ENCODE assay signal across 16 cellular contexts in genomic region chr4:155959417-155959816, GRCh38. TPM values are rescaled to one million over a fixed set of nuclear protein-coding genes. Genes with fewer than 3 reads are reported as not detected.
DNase-seq lines count a peak whose midpoint lies in the region; ATAC-seq, FAIRE-seq and TF ChIP-seq lines count a peak whose summit lies in the region.
"Had no signal": no experiment of that assay in that cellular context is flagged by ENCODE, and none has a peak within 500 bp of the region (broad histone marks: within the 10 kb centered on the region; RNA-seq: fewer than 3 reads in every experiment).

No MANE protein-coding gene starts in this region.

- H2BK12ac ChIP-seq in neuronal stem cell (ENCODE audit: low read length) = no peak overlapping the region

- H3K36me3 ChIP-seq in GM12878 (ENCODE audit: control insufficient read depth in 2 of 2, insufficient read depth in 2 of 2, low read length in 1 of 2) = no peaks in the 10 kb centered on the region
- H3K36me3 ChIP-seq in neuronal stem cell (replicated peaks in 1 of 2; ENCODE audit: control insufficient read depth in 2 of 2, insufficient read depth in 2 of 2, low read length in 2 of 2) = no peaks in the 10 kb centered on the region
- H3K36me3 ChIP-seq in smooth muscle cell (ENCODE audit: low read depth) = no peaks in the 10 kb centered on the region
- H3K36me3 ChIP-seq: BLaER1 treated with 17β-estradiol and CSF1 and Interleukin-3, amounts not matched to agents 10 nM and 100 nM had no signal

- H3K4me3 ChIP-seq in GM12878 = no peak overlapping the region
- H3K4me3 ChIP-seq in neuronal stem cell (ENCODE audit: low read length in 2 of 2) = no peak overlapping the region
- no peak overlapping the region for H3K4me3 ChIP-seq in smooth muscle cell
- H3K4me3 ChIP-seq: BLaER1 treated with 17β-estradiol and CSF1 and Interleukin-3, amounts not matched to agents 10 nM and 100 nM had no signal

- no peak overlapping the region for H2AK5ac ChIP-seq in neuronal stem cell (ENCODE audit: low read depth, low read length)

- TF ChIP-seq EP300 in GM12878 (IDR thresholded peaks at IDR 0.05; ENCODE audit: borderline replicate concordance in 1 of 2, control insufficient read depth in 1 of 2, low read depth in 2 of 2, low read length in 2 of 2) = no peak

- peak; percentile 40 for ATAC-seq in GM12878
- ATAC-seq in GM19452 (IDR thresholded peaks at IDR 0.05; ENCODE audit: unreplicated experiment) = no peak
- ATAC-seq: HepG2 had no signal

- H3K27ac ChIP-seq in GM12878 (ENCODE audit: control insufficient read depth, insufficient read depth) (no peak overlapping the region), neuronal stem cell (replicated peaks; ENCODE audit: low read length) (no peak overlapping the region), smooth muscle cell (ENCODE audit: low read depth) (no peak overlapping the region), substantia nigra (ENCODE audit: low read depth, low read length, poor library complexity, severe bottlenecking) (peak overlapping the region; percentile 22)
- H3K27ac ChIP-seq: BLaER1 treated with 17β-estradiol and CSF1 and Interleukin-3, amounts not matched to agents 10 nM and 100 nM had no signal

- no peak overlapping the region for H3K9ac ChIP-seq in GM12878 (ENCODE audit: control insufficient read depth, insufficient read depth, low read length)
- H3K9ac ChIP-seq in neuronal stem cell (ENCODE audit: low read depth, low read length, poor library complexity) = no peak overlapping the region
- H3K9ac ChIP-seq in smooth muscle cell (ENCODE audit: low read depth) = no peak overlapping the region
- H3K9ac ChIP-seq: BLaER1 treated with 17β-estradiol and CSF1 and Interleukin-3, amounts not matched to agents 10 nM and 100 nM had no signal

- no peak for TF ChIP-seq POLR2A in GM12878 (IDR thresholded peaks at IDR 0.05; ENCODE audit: low read depth, low read length)

- no peaks in the 10 kb centered on the region for H3K79me1 ChIP-seq in neuronal stem cell (ENCODE audit: low read depth, low read length)

- H2AFZ ChIP-seq in GM12878 (ENCODE audit: control insufficient read depth, low read depth, low read length) = no peak overlapping the region
- H2AFZ ChIP-seq in neuronal stem cell (ENCODE audit: low read length) = no peak overlapping the region
- peak overlapping the region; percentile 64 for H2AFZ ChIP-seq in smooth muscle cell (ENCODE audit: low read depth)

- H3K4ac ChIP-seq in neuronal stem cell (ENCODE audit: low read length) = no peak overlapping the region

- intact Hi-C loops in GM12878 (cut with micrococcal nuclease; ENCODE audit: unreplicated experiment) = loop anchor here (10.0 kb wide), 3 partner anchors 585 to 1245 kb away; partner anchors contain the start of gene MAP9

- H3K4me2 ChIP-seq in GM12878 (ENCODE audit: control insufficient read depth, insufficient read depth) (no peak overlapping the region), neuronal stem cell (ENCODE audit: insufficient read depth, low read length, poor library complexity, severe bottlenecking) (no peak overlapping the region), smooth muscle cell (no peak overlapping the region)

- TF ChIP-seq CTCF in GM12878 (IDR thresholded peaks at IDR 0.05 in 2 of 3, conservative IDR thresholded peaks at IDR 0.05 in 1 of 3; ENCODE audit: control insufficient read depth in 2 of 3, extremely low read depth in 1 of 3, insufficient read depth in 1 of 3, low read depth in 3 of 3, low read length in 3 of 3) = no peak
- no peak for TF ChIP-seq CTCF in smooth muscle cell (IDR thresholded peaks at IDR 0.05; ENCODE audit: borderline replicate concordance, insufficient read depth, poor library complexity, severe bottlenecking)

- in situ Hi-C loops in GM12878 (cut with MboI) = no loop called here

- H4K91ac ChIP-seq in neuronal stem cell (ENCODE audit: low read depth, low read length, poor library complexity) = no peak overlapping the region

- no peak overlapping the region for H3K23ac ChIP-seq in neuronal stem cell (ENCODE audit: low read depth, low read length, poor library complexity)

- H2BK15ac ChIP-seq in neuronal stem cell (ENCODE audit: low read length) = no peak overlapping the region

- WGBS in GM12878 (ENCODE audit: insufficient coverage, insufficient replicate concordance, low lambda C conversion rate, missing lambda C conversion rate) = 0% methylated on average over 4 of the region's 4 CpGs
- no CpG with 5 or more reads among the region's 4 CpGs for WGBS in neuronal stem cell (ENCODE audit: extremely low coverage in 2 of 2, insufficient read length in 2 of 2, insufficient replicate concordance in 1 of 2), 2 donors
- WGBS in smooth muscle cell (ENCODE audit: low lambda C conversion rate) = 70% methylated on average over 4 of the region's 4 CpGs

- H3K27me3 ChIP-seq in GM12878 (replicated peaks in 1 of 2; ENCODE audit: control insufficient read depth in 2 of 2, insufficient read depth in 2 of 2, low read length in 1 of 2) (no peaks in the 10 kb centered on the region), neuronal stem cell (ENCODE audit: control insufficient read depth in 3 of 3, insufficient read depth in 3 of 3, low read depth in 1 of 3, low read length in 3 of 3) (no peaks in the 10 kb centered on the region), smooth muscle cell (ENCODE audit: low read depth) (no peaks in the 10 kb centered on the region)
- H3K27me3 ChIP-seq: BLaER1 treated with 17β-estradiol and CSF1 and Interleukin-3, amounts not matched to agents 10 nM and 100 nM had no signal

- DNase-seq in GM12878 (ENCODE audit: low read depth, low spot score) (no peak), neuronal stem cell (ENCODE audit: low spot score) (no peak), smooth muscle cell (lab: John Stamatoyannopoulos, UW; ENCODE audit: unreplicated experiment) (no peak), substantia nigra (lab: John Stamatoyannopoulos, UW) (peak in 1 of 49 donors; percentile 9), NCI-H82 (lab: John Stamatoyannopoulos, UW) (no peak), AG08395 (ENCODE audit: low spot score) (no peak), NCI-H1436 treated with DMSO at 0.1 percent for 48 hours (lab: John Stamatoyannopoulos, UW) (no peak)
- DNase-seq: 8988T; CD4-positive, CD25-positive, alpha-beta regulatory T cell; HCEC 1CT; HFFc6 had no signal

- no peak overlapping the region for H2BK5ac ChIP-seq in neuronal stem cell (ENCODE audit: low read length)

- H3K14ac ChIP-seq in neuronal stem cell (ENCODE audit: low read length) = no peak overlapping the region

- FAIRE-seq in GM12878 (lab: Jason Lieb, UNC) = no peak
- FAIRE-seq: GM12891, HepG2, HTR-8/SVneo had no signal

- no peaks in the 10 kb centered on the region for H4K20me1 ChIP-seq in GM12878 (ENCODE audit: control insufficient read depth, insufficient read depth)
- no peaks in the 10 kb centered on the region for H4K20me1 ChIP-seq in smooth muscle cell (ENCODE audit: low read depth)
- H4K20me1 ChIP-seq: BLaER1 treated with 17β-estradiol and CSF1 and Interleukin-3, amounts not matched to agents 10 nM and 100 nM had no signal

- BruUV-seq in GM12878 (replicated peaks; lab: Mats Ljungman, UMichigan) = no TSS peak

- CTCF ChIA-PET in GM12878 (lab: Yijun Ruan, JAX) = interaction anchor here (1.1 to 2.8 kb wide), 3 partner anchors 13 to 215 kb away, joined by 3 to 8 read pairs (median 3); no protein-coding TSS in a partner anchor

- TF ChIP-seq RAD21 in GM12878 (IDR thresholded peaks at IDR 0.05; ENCODE audit: insufficient read depth, low read depth, low read length) = no peak

- H3K79me2 ChIP-seq in GM12878 (ENCODE audit: control insufficient read depth, insufficient read depth, low read length) (no peaks in the 10 kb centered on the region), smooth muscle cell (ENCODE audit: low read depth) (no peaks in the 10 kb centered on the region)

- H3K18ac ChIP-seq in neuronal stem cell (ENCODE audit: low read length) = peak overlapping the region; percentile 15

- H3F3A ChIP-seq in smooth muscle cell (ENCODE audit: low read depth) = peaks cover 4% of the 10 kb centered on the region

- H3K4me1 ChIP-seq in GM12878 (ENCODE audit: control insufficient read depth, insufficient read depth, low read length) = no peaks in the 10 kb centered on the region
- H3K4me1 ChIP-seq in neuronal stem cell (ENCODE audit: control insufficient read depth in 2 of 2, insufficient read depth in 1 of 2, low read depth in 1 of 2, low read length in 2 of 2) = no peaks in the 10 kb centered on the region
- H3K4me1 ChIP-seq in smooth muscle cell (ENCODE audit: low read depth) = no peaks in the 10 kb centered on the region

- RAD21 ChIA-PET in GM12878 (lab: Charles Lee; ENCODE audit: unreplicated experiment) = no interaction called here

- no peaks in the 10 kb centered on the region for H3K9me3 ChIP-seq in GM12878 (replicated peaks; ENCODE audit: control insufficient read depth, insufficient read depth, low read length)
- H3K9me3 ChIP-seq in neuronal stem cell (replicated peaks in 1 of 2; ENCODE audit: control insufficient read depth in 2 of 2, insufficient read depth in 1 of 2, low read depth in 1 of 2, low read length in 2 of 2) = no peaks in the 10 kb centered on the region
- H3K9me3 ChIP-seq in smooth muscle cell (replicated peaks; ENCODE audit: low read depth) = no peaks in the 10 kb centered on the region

- no peak overlapping the region for H2BK120ac ChIP-seq in neuronal stem cell (ENCODE audit: low read depth, low read length)

- no peak overlapping the region for H4K8ac ChIP-seq in neuronal stem cell (ENCODE audit: low read depth, low read length)

- SMC1A ChIA-PET in GM12878 (lab: Charles Lee; ENCODE audit: uncharacterized antibody, unreplicated experiment) = interaction anchor here (1.1 kb wide), 1 partner anchor 48 kb away, joined by 3 read pairs; no protein-coding TSS in a partner anchor

- POLR2A ChIA-PET in GM12878 (lab: Charles Lee) = no interaction called here

RNA-seq across cellular contexts. Expression of gene CTSO, which starts 5.8 kb away (rescaled TPM):
- total RNA-seq in GM12878 (2013; cell fraction: nucleolus; rRNA removed) = 4.8 and 5.2 TPM in 2 replicates
- total RNA-seq in GM12878 (2014; rRNA removed) (6.3 and 10.5 TPM in 2 replicates), GM12878 (2014; rRNA removed; fragmentation: Illumina TruSeq; extraction: Trizol) (6.8 and 7.4 TPM in 2 replicates), GM12878 (2021) (6.5 and 6.7 TPM in 2 replicates), smooth muscle cell (19.2 and 19.7 TPM in 2 replicates)
- polyA plus RNA-seq in GM12878 (2011; ENCODE audit: low read depth) = 4.6 TPM
- polyA plus RNA-seq in GM12878 (2011; rRNA removed) (9.7 and 12.5 TPM in 2 replicates), GM12878 (2014; fragmentation: Illumina TruSeq; extraction: Trizol) (9.2 and 13.6 TPM in 2 replicates), GM12878 (2014; fragmentation: Nextera tagmentation; extraction: Ambion mirVana) (1 to 10 TPM; 3.9 to 4.6 TPM), GM12878 (2014; rRNA removed) (6.6 and 7.1 TPM in 2 replicates), GM12878 (2016; fragmentation: Nextera tagmentation; extraction: Ambion mirVana) (1 to 10 TPM; 7.4 to 7.6 TPM), smooth muscle cell (12.4 and 15.4 TPM in 2 replicates)
- 3.4 and 3.8 TPM in 2 replicates for polyA plus RNA-seq in GM12878 (2011; cell fraction: cytosol; rRNA removed)
- polyA plus RNA-seq in GM12878 (2011; cell fraction: nucleus; rRNA removed) = 3.3 and 3.9 TPM in 2 replicates
- polyA plus RNA-seq in GM12878 (2012) = 6.0 and 7.2 TPM in 2 replicates
- 2.1 and 3.6 TPM in 2 replicates for polyA minus RNA-seq in GM12878 (2011; rRNA and poly(A)+ RNA removed)
- 0.83 and 0.94 TPM in 2 replicates for polyA minus RNA-seq in GM12878 (2011; cell fraction: cytosol; rRNA and poly(A)+ RNA removed)
- 0.85 and 0.96 TPM in 2 replicates for polyA minus RNA-seq in GM12878 (2011; cell fraction: nucleus; rRNA and poly(A)+ RNA removed)
- 4.5 TPM for polyA plus RNA-seq in neuronal stem cell (2013, experiment 1 of 2)
- 4.4 TPM for polyA plus RNA-seq in neuronal stem cell (2013, experiment 2 of 2)

RNA-seq across cellular contexts. Expression of gene TDO2, which starts 55.9 kb away (rescaled TPM):
- total RNA-seq in GM12878 (2013; cell fraction: nucleolus; rRNA removed) = not detected in 2 replicates
- 0.22 and 0.23 TPM in 2 replicates for total RNA-seq in GM12878 (2014; rRNA removed)
- total RNA-seq in GM12878 (2014; rRNA removed; fragmentation: Illumina TruSeq; extraction: Trizol) = 0.09 and 0.18 TPM in 2 replicates
- 0.46 and 0.90 TPM in 2 replicates for total RNA-seq in GM12878 (2021)
- polyA plus RNA-seq in GM12878 (2011; ENCODE audit: low read depth) = not detected
- 1.5 and 2.2 TPM in 2 replicates for polyA plus RNA-seq in GM12878 (2011; rRNA removed)
- 0.35 and 0.45 TPM in 2 replicates for polyA plus RNA-seq in GM12878 (2011; cell fraction: cytosol; rRNA removed)
- polyA plus RNA-seq in GM12878 (2011; cell fraction: nucleus; rRNA removed) = 0.75 and 0.76 TPM in 2 replicates
- polyA plus RNA-seq in GM12878 (2012) = 0.12 TPM in 1 of 2 replicates, not detected in the other
- 0.12 TPM in 1 of 2 replicates, not detected in the other for polyA plus RNA-seq in GM12878 (2014; fragmentation: Illumina TruSeq; extraction: Trizol)
- polyA plus RNA-seq in GM12878 (2014; fragmentation: Nextera tagmentation; extraction: Ambion mirVana) = under 1 TPM; 0.13 to 0.31 TPM
- polyA plus RNA-seq in GM12878 (2014; rRNA removed) = 0.17 TPM in 1 of 2 replicates, not detected in the other
- under 1 TPM in 1 of 2 experiments, not detected in 1; 0.24 TPM for polyA plus RNA-seq in GM12878 (2016; fragmentation: Nextera tagmentation; extraction: Ambion mirVana)
- polyA minus RNA-seq in GM12878 (2011; rRNA and poly(A)+ RNA removed) = 0.95 and 1.2 TPM in 2 replicates
- polyA minus RNA-seq in GM12878 (2011; cell fraction: cytosol; rRNA and poly(A)+ RNA removed) = not detected in 2 replicates
- 0.57 and 0.85 TPM in 2 replicates for polyA minus RNA-seq in GM12878 (2011; cell fraction: nucleus; rRNA and poly(A)+ RNA removed)
- polyA plus RNA-seq in neuronal stem cell (2013, experiment 1 of 2) = 0.31 TPM
- polyA plus RNA-seq in neuronal stem cell (2013, experiment 2 of 2) = 0.39 TPM
- total RNA-seq in smooth muscle cell = 180 and 181 TPM in 2 replicates
- polyA plus RNA-seq in smooth muscle cell = 114 and 151 TPM in 2 replicates
- total RNA-seq: CD4-positive, CD25-positive, alpha-beta regulatory T cell; HepG2 had no signal
- polyA plus RNA-seq: CD4-positive, CD25-positive, alpha-beta regulatory T cell; HepG2 had no signal

Comparison
In these comparisons a context has a peak if more than half of its experiments do, and no peak if none do; other contexts are left out.
1. RNA of gene TDO2, which starts 55.9 kb away (total RNA-seq): 180 to 181 TPM in smooth muscle cell; 0.09 to 0.90 TPM in GM12878; every median in the first group is over 10 times any median in the second.